14 cellular contexts compared by ENCODE assay signal in genomic region chr2:223053431-223054192, GRCh38. TPM values are rescaled to one million over a fixed set of nuclear protein-coding genes. Genes with fewer than 3 reads are reported as not detected.
DNase-seq lines count a peak whose midpoint lies in the region; ATAC-seq, FAIRE-seq and TF ChIP-seq lines count a peak whose summit lies in the region.
"Had no signal": no experiment of that assay in that cellular context is flagged by ENCODE, and none has a peak within 500 bp of the region (broad histone marks: within the 10 kb centered on the region; RNA-seq: fewer than 3 reads in every experiment).

No MANE protein-coding gene starts in this region.

- H3K27me3 ChIP-seq in GM23338 (ENCODE audit: insufficient read depth) (no peaks in the 10 kb centered on the region), mesenchymal stem cell (ENCODE audit: control insufficient read depth in 1 of 2, insufficient read depth in 1 of 2, low read length in 2 of 2) (no peaks in the 10 kb centered on the region), spleen (replicated peaks in 1 of 7) (peaks cover 0 to 13% (median 0%) of the 10 kb centered on the region in 7 donors)

- H3K4me3 ChIP-seq in GM23338 (no peak overlapping the region), cardiac fibroblast (replicated peaks in 1 of 2; ENCODE audit: low read depth in 2 of 2, low read length in 2 of 2) (peak overlapping the region; percentile 47 to 65), mesenchymal stem cell (ENCODE audit: insufficient read depth in 1 of 2, low read depth in 1 of 2, low read length in 2 of 2) (peak overlapping the region in 1 of 2 experiments; percentile 85), spleen (peak overlapping the region; percentile 2 to 56 (median 29))

- H2BK12ac ChIP-seq in mesenchymal stem cell (ENCODE audit: low read length in 2 of 2): peak overlapping the region; percentile 72 to 96

- peak overlapping the region; percentile 34 for H2AK5ac ChIP-seq in mesenchymal stem cell (ENCODE audit: low read length, severe bottlenecking)

- H3K9ac ChIP-seq in mesenchymal stem cell (ENCODE audit: low read length): peak overlapping the region; percentile 83

- H3K9me3 ChIP-seq in mesenchymal stem cell (ENCODE audit: control insufficient read depth, low read length) (no peaks in the 10 kb centered on the region), spleen (no peaks in the 10 kb centered on the region)

- peak overlapping the region; percentile 82 to 95 for H3K18ac ChIP-seq in mesenchymal stem cell (ENCODE audit: low read depth in 1 of 2, low read length in 2 of 2)

- H3K27ac ChIP-seq in GM23338 (ENCODE audit: low read depth): no peak overlapping the region
- no peak overlapping the region for H3K27ac ChIP-seq in mesenchymal stem cell (ENCODE audit: low read length, poor library complexity, severe bottlenecking)
- H3K27ac ChIP-seq in spleen: peak overlapping the region in 7 of 8 donors; percentile 58 to 82 (median 64)
- H3K27ac ChIP-seq: RWPE1 had no signal

- peak overlapping the region; percentile 2 for H4K8ac ChIP-seq in mesenchymal stem cell (ENCODE audit: low read length)

- no peak overlapping the region for H2BK5ac ChIP-seq in mesenchymal stem cell (ENCODE audit: low read depth, low read length, poor library complexity, severe bottlenecking)

- H3K27ac Mint-ChIP-seq in GM23338: peak overlapping the region; percentile 59; the same call in 1 of the 2 replicates
- H3K27ac Mint-ChIP-seq: activated naive CD4-positive, alpha-beta T cell treated with anti-CD3 and anti-CD28 coated beads, Interleukin-2, amount 10 ng/mL, durations not matched to agents 7 days and 5 days; stimulated activated effector memory CD8-positive, alpha-beta T cell treated with anti-CD3 and anti-CD28 coated beads, Interleukin-12 subunit alpha, Interleukin-12 subunit beta, amount 100 ng/mL, for 72 hours had no signal

- FAIRE-seq in GM12892 (lab: Jason Lieb, UNC): no peak

- H3K4me1 ChIP-seq in GM23338 (ENCODE audit: insufficient read depth): peaks cover 12% of the 10 kb centered on the region
- peaks cover 3% of the 10 kb centered on the region for H3K4me1 ChIP-seq in mesenchymal stem cell (ENCODE audit: control insufficient read depth, insufficient read depth, low read depth, low read length)
- peaks cover 0 to 13% (median 5%) of the 10 kb centered on the region in 6 donors for H3K4me1 ChIP-seq in spleen

- ATAC-seq in GM23338 (peak; percentile 26; the same call in 1 of the 3 replicates), HG03565 (IDR thresholded peaks at IDR 0.05; ENCODE audit: unreplicated experiment) (no peak)
- ATAC-seq: stimulated activated effector memory CD8-positive, alpha-beta T cell treated with anti-CD3 and anti-CD28 coated beads, Interleukin-12 subunit alpha, Interleukin-12 subunit beta, amount 100 ng/mL, for 72 hours had no signal

- H2BK120ac ChIP-seq in mesenchymal stem cell (ENCODE audit: low read depth, low read length): peak overlapping the region; percentile 2

- H4K20me1 ChIP-seq in GM23338 (replicated peaks; ENCODE audit: insufficient read depth): no peaks in the 10 kb centered on the region

- H2AFZ ChIP-seq in GM23338: peak overlapping the region; percentile 56; the same call in 1 of the 2 replicates
- H2AFZ ChIP-seq in mesenchymal stem cell (ENCODE audit: low read depth, low read length): no peak overlapping the region

- peak overlapping the region in 1 of 2 experiments; percentile 61 for H3K23ac ChIP-seq in mesenchymal stem cell (ENCODE audit: low read length in 2 of 2)

- WGBS in mesenchymal stem cell: 90% methylated on average over 16 of the region's 16 CpGs
- 75 to 83% (median 79%) methylated on average over 16 of the region's 16 CpGs for WGBS in spleen, 5 donors

- no peaks in the 10 kb centered on the region for H3F3A ChIP-seq in GM23338 (replicated peaks; ENCODE audit: low read depth)

- TF ChIP-seq CTCF in GM23338 (conservative IDR thresholded peaks at IDR 0.05; ENCODE audit: low read depth in 2 of 2): no peak
- no peak for TF ChIP-seq CTCF in cardiac fibroblast (IDR thresholded peaks at IDR 0.05; ENCODE audit: low read depth, low read length)
- no peak for TF ChIP-seq CTCF in spleen (IDR thresholded peaks at IDR 0.05 in 8 of 11, conservative IDR thresholded peaks at IDR 0.05 in 3 of 11)

- intact Hi-C loops in spleen (cut with DNase I; ENCODE audit: low total_unique reads): no loop called here

- H3K4me2 ChIP-seq in GM23338: no peak overlapping the region
- no peak overlapping the region for H3K4me2 ChIP-seq in mesenchymal stem cell (ENCODE audit: low read length, poor library complexity, severe bottlenecking)

- no peaks in the 10 kb centered on the region for H3K79me2 ChIP-seq in GM23338 (replicated peaks; ENCODE audit: insufficient read depth)

- H3K36me3 ChIP-seq in GM23338 (ENCODE audit: insufficient read depth) (no peaks in the 10 kb centered on the region), mesenchymal stem cell (ENCODE audit: control insufficient read depth in 1 of 2, insufficient read depth in 2 of 2, low read depth in 1 of 2, low read length in 2 of 2) (no peaks in the 10 kb centered on the region), spleen (no peaks in the 10 kb centered on the region)

- peak overlapping the region; percentile 3 for H4K91ac ChIP-seq in mesenchymal stem cell (ENCODE audit: low read length)

- H2BK15ac ChIP-seq in mesenchymal stem cell (ENCODE audit: low read depth, poor library complexity, severe bottlenecking): no peak overlapping the region

- no peak for DNase-seq in GM23338 (ENCODE audit: low spot score)
- DNase-seq in cardiac fibroblast (ENCODE audit: low read depth in 2 of 2): peak in 1 of 2 donors; percentile 33
- peak; percentile 31 for DNase-seq in mesenchymal stem cell
- DNase-seq in spleen: no peak
- DNase-seq in NCI-H748 treated with DMSO at 0.1 percent for 48 hours (lab: John Stamatoyannopoulos, UW): no peak
- DNase-seq in epidermal melanocyte (ENCODE audit: insufficient read length, low spot score): no peak
- no peak for DNase-seq in GM12892 (ENCODE audit: insufficient read length)
- DNase-seq: activated CD4-positive, alpha-beta T cell treated with anti-CD3 and anti-CD28 coated beads, Interleukin-2, amount 50 U/mL, for 1 hour; activated naive CD4-positive, alpha-beta T cell treated with anti-CD3 and anti-CD28 coated beads, Interleukin-2, amount 10 ng/mL, durations not matched to agents 7 days and 5 days; NCI-H2171; stimulated activated CD4-positive, alpha-beta T cell treated with anti-CD3 and anti-CD28 coated beads, Interleukin-12 subunit alpha, Interleukin-12 subunit beta, amount 100 ng/mL, for 4 hours had no signal

- peak overlapping the region in 1 of 2 experiments; percentile 48 for H3K14ac ChIP-seq in mesenchymal stem cell (ENCODE audit: low read length in 2 of 2)

- H3K79me1 ChIP-seq in mesenchymal stem cell (replicated peaks; ENCODE audit: low read length, poor library complexity, severe bottlenecking): no peaks in the 10 kb centered on the region

- H3K4me1 Mint-ChIP-seq in GM23338: peaks cover 29% of the 10 kb centered on the region
- H3K4me1 Mint-ChIP-seq: activated naive CD4-positive, alpha-beta T cell treated with anti-CD3 and anti-CD28 coated beads, Interleukin-2, amount 10 ng/mL, durations not matched to agents 7 days and 5 days; stimulated activated effector memory CD8-positive, alpha-beta T cell treated with anti-CD3 and anti-CD28 coated beads, Interleukin-12 subunit alpha, Interleukin-12 subunit beta, amount 100 ng/mL, for 72 hours had no signal

- H3K4ac ChIP-seq in mesenchymal stem cell (ENCODE audit: low read depth in 1 of 2, low read length in 2 of 2): peak overlapping the region in 1 of 2 experiments; percentile 93

- peaks cover 6% of the 10 kb centered on the region for H3K27me3 Mint-ChIP-seq in GM23338 (ENCODE audit: insufficient read depth, low read depth, poor library complexity)
- H3K27me3 Mint-ChIP-seq: activated naive CD4-positive, alpha-beta T cell treated with anti-CD3 and anti-CD28 coated beads, Interleukin-2, amount 10 ng/mL, durations not matched to agents 7 days and 5 days had no signal

- H3K36me3 Mint-ChIP-seq in GM23338 (ENCODE audit: low read depth): no peaks in the 10 kb centered on the region
- H3K36me3 Mint-ChIP-seq: activated naive CD4-positive, alpha-beta T cell treated with anti-CD3 and anti-CD28 coated beads, Interleukin-2, amount 10 ng/mL, durations not matched to agents 7 days and 5 days; stimulated activated effector memory CD8-positive, alpha-beta T cell treated with anti-CD3 and anti-CD28 coated beads, Interleukin-12 subunit alpha, Interleukin-12 subunit beta, amount 100 ng/mL, for 72 hours had no signal

- no peak overlapping the region for H3K4me3 Mint-ChIP-seq in GM23338
- H3K4me3 Mint-ChIP-seq: activated naive CD4-positive, alpha-beta T cell treated with anti-CD3 and anti-CD28 coated beads, Interleukin-2, amount 10 ng/mL, durations not matched to agents 7 days and 5 days; stimulated activated effector memory CD8-positive, alpha-beta T cell treated with anti-CD3 and anti-CD28 coated beads, Interleukin-12 subunit alpha, Interleukin-12 subunit beta, amount 100 ng/mL, for 72 hours had no signal

- no peaks in the 10 kb centered on the region; the same call in 1 of the 3 replicates for H3K9me3 Mint-ChIP-seq in GM23338
- H3K9me3 Mint-ChIP-seq: activated naive CD4-positive, alpha-beta T cell treated with anti-CD3 and anti-CD28 coated beads, Interleukin-2, amount 10 ng/mL, durations not matched to agents 7 days and 5 days; stimulated activated effector memory CD8-positive, alpha-beta T cell treated with anti-CD3 and anti-CD28 coated beads, Interleukin-12 subunit alpha, Interleukin-12 subunit beta, amount 100 ng/mL, for 72 hours had no signal

- no peaks in the 10 kb centered on the region for H3K9me2 ChIP-seq in GM23338 (ENCODE audit: insufficient read depth)

- TF ChIP-seq POLR2A in spleen (IDR thresholded peaks at IDR 0.05) (no peak), GM12892 (IDR thresholded peaks at IDR 0.05; ENCODE audit: low read depth, low read length) (no peak)

TF ChIP-seq in GM23338, 12 proteins besides CTCF, POLR2A, EP300 and RAD21 (continues in another document):
- TF ChIP-seq EZH2phosphoT487 (IDR thresholded peaks at IDR 0.05; ENCODE audit: unreplicated experiment) (no peak), ETS1 (IDR thresholded peaks at IDR 0.05) (no peak), CREB1 (CRISPR knock-in tag; IDR thresholded peaks at IDR 0.05; ENCODE audit: low read depth) (no peak)

RNA-seq across cellular contexts. Expression of gene KCNE4, which starts 1.6 kb away (rescaled TPM):
- not detected in 2 replicates for total RNA-seq in GM23338 (2014; rRNA removed; shearing (Covaris generic))
- polyA plus RNA-seq in GM23338 (2016; fragmentation: Nextera tagmentation; extraction: Ambion mirVana) (not detected in 2 replicates), spleen (1 to 10 TPM; 1.0 to 2.2 (median 1.7) TPM)
- polyA plus RNA-seq in mesenchymal stem cell (2013, experiment 1 of 2): 46.9 TPM
- polyA plus RNA-seq in mesenchymal stem cell (2013, experiment 2 of 2): 47.3 TPM
- total RNA-seq in spleen: 10 to 100 TPM in 1 of 7 donors, 1 to 10 TPM in 6; 3.3 to 25.0 (median 5.7) TPM
- not detected for polyA plus RNA-seq in GM12892 (2012; ENCODE audit: missing spikeins)

Comparison
In these comparisons a context has a peak if more than half of its experiments do, and no peak if none do; other contexts are left out.
1. H3K27ac ChIP-seq: peak in spleen (7 of 8); none in GM23338 (single experiment) and mesenchymal stem cell (single experiment).